In the genomic region with DNA sequence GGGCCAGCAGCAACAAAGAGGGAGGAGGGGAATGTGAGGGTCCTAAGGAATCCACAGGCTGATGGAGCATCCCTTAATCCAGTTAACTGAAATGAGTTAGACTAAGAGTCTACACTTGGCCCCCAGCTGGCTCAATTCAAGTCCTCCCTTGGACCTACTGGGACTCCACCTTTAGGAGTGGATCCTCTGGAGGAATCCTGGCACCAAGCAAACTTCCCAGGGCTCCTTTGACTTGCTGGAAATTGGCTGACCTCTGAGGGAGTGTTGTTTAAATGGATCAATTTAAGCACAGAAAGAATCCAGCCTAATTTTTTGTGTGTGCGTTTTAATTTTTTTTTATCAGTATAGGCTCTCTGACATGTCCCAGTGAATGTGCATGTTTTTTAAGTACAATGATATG, we compare ENCODE assay signal across 20 cellular contexts.
"Had no signal": no experiment of that assay in that cellular context is flagged by ENCODE, and none has a peak within 500 bp of the region (broad histone marks: within the 10 kb centered on the region; RNA-seq: fewer than 3 reads in every experiment).

No MANE protein-coding gene starts in this region.

- H3K4me1 ChIP-seq: psoas muscle, testis had no signal

- H3K4me3 ChIP-seq: lung, psoas muscle, skin epidermis, spleen, testis, tibial nerve, upper lobe of left lung had no signal

- H3K27ac ChIP-seq: psoas muscle, spleen, testis, upper lobe of left lung had no signal

- ATAC-seq: effector memory CD8-positive, alpha-beta T cell; naive thymus-derived CD8-positive, alpha-beta T cell; psoas muscle; right cardiac atrium; stimulated activated memory B cell treated with anti-CD40 and anti-IgM and Interleukin-4, amounts not matched to agents 10 μg/mL and 1 μg/mL and 100 μg/mL, for 72 hours; stimulated activated naive CD8-positive, alpha-beta T cell treated with anti-CD3 and anti-CD28 coated beads, Interleukin-15, Interleukin-2, amounts not matched to agents 100 U/mL and 50 U/mL, for 24 hours had no signal

- H3K36me3 ChIP-seq: spleen, tibial nerve, upper lobe of left lung had no signal

- H3K9me3 ChIP-seq: psoas muscle, spleen, testis, tibial nerve, upper lobe of left lung had no signal

- H3K27me3 ChIP-seq: spleen, testis, tibial nerve, upper lobe of left lung had no signal

- DNase-seq: cortex of kidney; effector memory CD8-positive, alpha-beta T cell; erythroblast; head of caudate nucleus; mesendoderm; naive thymus-derived CD8-positive, alpha-beta T cell; nephron progenitor cell; nucleus accumbens; psoas muscle; right cardiac atrium; spleen; stimulated activated CD4-positive, alpha-beta T cell treated with anti-CD3 and anti-CD28 coated beads, Interleukin-4, amount 100 ng/mL, for 4 hours; stimulated activated naive CD8-positive, alpha-beta T cell treated with anti-CD3 and anti-CD28 coated beads, Interleukin-15, Interleukin-2, amounts not matched to agents 100 U/mL and 50 U/mL, for 24 hours; substantia nigra; testis; upper lobe of left lung had no signal
